In the genomic region with DNA sequence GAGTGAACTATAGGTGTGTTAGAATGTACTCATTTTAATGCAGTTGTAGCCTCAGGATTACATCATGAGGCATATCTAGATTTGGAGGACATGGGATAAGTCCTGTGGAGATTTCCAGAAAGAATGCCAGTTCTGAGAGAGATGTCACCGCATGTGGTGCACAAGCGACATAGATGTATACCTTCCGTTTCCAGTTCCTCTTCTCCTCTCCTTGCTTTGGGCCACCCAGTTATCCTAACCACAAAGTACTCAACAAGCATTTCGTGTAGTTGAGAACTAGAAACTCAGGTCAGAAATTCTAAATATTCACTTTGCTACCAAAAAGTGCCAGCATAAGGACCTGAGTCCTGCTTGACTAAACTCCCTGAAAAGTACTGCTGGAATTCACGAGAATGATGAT, we compare ENCODE assay signal across 17 cellular contexts.
"Had no signal": no experiment of that assay in that cellular context is flagged by ENCODE, and none has a peak within 500 bp of the region (broad histone marks: within the 10 kb centered on the region; RNA-seq: fewer than 3 reads in every experiment).

No MANE protein-coding gene starts in this region.

- H3K4me3 ChIP-seq: body of pancreas, lower lobe of right lung, thyroid gland had no signal

- H3K27ac Mint-ChIP-seq: activated naive CD4-positive, alpha-beta T cell treated with anti-CD3 and anti-CD28 coated beads for 36 hours; activated T-helper 2 cell treated with anti-CD3 and anti-CD28 coated beads, Interferon-gamma antibody, Interleukin-2, Interleukin-4, amounts not matched to agents 10 μg/mL and 5 μg/mL and 100 μg/mL, durations not matched to agents 14 hours and 24 hours and 36 hours; endodermal cell; mesothelial cell of epicardium; natural killer cell treated with Interleukin-12 subunit alpha and Interleukin-12 subunit beta and Interleukin-15 and Interleukin-18, amount 100 ng/mL, for 72 hours; T-helper 1 cell treated with Interleukin-12 subunit alpha and Interleukin-12 subunit beta and Interleukin-4 antibody, amounts not matched to agents 30 μg/mL and 1 μg/mL, for 36 hours had no signal

- H3K4me3 Mint-ChIP-seq: activated naive CD4-positive, alpha-beta T cell treated with anti-CD3 and anti-CD28 coated beads for 36 hours; endodermal cell; mesothelial cell of epicardium; natural killer cell treated with Interleukin-12 subunit alpha and Interleukin-12 subunit beta and Interleukin-15 and Interleukin-18, amount 100 ng/mL, for 72 hours; T-helper 1 cell treated with Interleukin-12 subunit alpha and Interleukin-12 subunit beta and Interleukin-4 antibody, amounts not matched to agents 30 μg/mL and 1 μg/mL, for 36 hours had no signal

- H3K27me3 ChIP-seq: body of pancreas, foreskin keratinocyte, thyroid gland had no signal

- FAIRE-seq: colon, islet of Langerhans had no signal

- H3K36me3 ChIP-seq: thyroid gland had no signal

- ATAC-seq: body of pancreas; foreskin keratinocyte; lower lobe of right lung; natural killer cell treated with Interleukin-12 subunit alpha and Interleukin-12 subunit beta and Interleukin-15 and Interleukin-18, amount 100 ng/mL, for 72 hours had no signal

- H3K9me3 Mint-ChIP-seq: activated naive CD4-positive, alpha-beta T cell treated with anti-CD3 and anti-CD28 coated beads for 36 hours; activated T-helper 2 cell treated with anti-CD3 and anti-CD28 coated beads, Interferon-gamma antibody, Interleukin-2, Interleukin-4, amounts not matched to agents 10 μg/mL and 5 μg/mL and 100 μg/mL, durations not matched to agents 14 hours and 24 hours and 36 hours; endodermal cell; mesothelial cell of epicardium; natural killer cell treated with Interleukin-12 subunit alpha and Interleukin-12 subunit beta and Interleukin-15 and Interleukin-18, amount 100 ng/mL, for 72 hours; T-helper 1 cell treated with Interleukin-12 subunit alpha and Interleukin-12 subunit beta and Interleukin-4 antibody, amounts not matched to agents 30 μg/mL and 1 μg/mL, for 36 hours had no signal

- H3K4me1 ChIP-seq: body of pancreas, foreskin keratinocyte, thyroid gland had no signal

- H3K4me1 Mint-ChIP-seq: endodermal cell, mesothelial cell of epicardium had no signal

- H3K27me3 Mint-ChIP-seq: natural killer cell treated with Interleukin-12 subunit alpha and Interleukin-12 subunit beta and Interleukin-15 and Interleukin-18, amount 100 ng/mL, for 72 hours had no signal

- DNase-seq: activated CD4-positive, CD25-positive, alpha-beta regulatory T cell treated with anti-CD3 and anti-CD28 coated beads, Interleukin-2, amount 50 U/mL, for 72 hours; activated naive CD4-positive, alpha-beta T cell treated with anti-CD3 and anti-CD28 coated beads for 36 hours; body of pancreas; endodermal cell; foreskin keratinocyte; glutamatergic neuron; hippocampal formation; lower lobe of right lung; stimulated activated naive CD4-positive, alpha-beta T cell; thyroid gland had no signal

- H3K27ac ChIP-seq: body of pancreas, epithelial cell of prostate, foreskin keratinocyte, lower lobe of right lung, thyroid gland had no signal

- H3K9me3 ChIP-seq: body of pancreas, lower lobe of right lung, thyroid gland had no signal

- H3K36me3 Mint-ChIP-seq: natural killer cell treated with Interleukin-12 subunit alpha and Interleukin-12 subunit beta and Interleukin-15 and Interleukin-18, amount 100 ng/mL, for 72 hours had no signal
